In genomic region chr9:7844283-7844682, GRCh38 we compare ENCODE assay signal across 8 cellular contexts. TPM values are rescaled to one million over a fixed set of nuclear protein-coding genes. Genes with fewer than 3 reads are reported as not detected.
DNase-seq lines count a peak whose midpoint lies in the region; ATAC-seq, FAIRE-seq and TF ChIP-seq lines count a peak whose summit lies in the region.

No MANE protein-coding gene starts in this region.

- H3K4me1 Mint-ChIP-seq in chondrocyte (ENCODE audit: low read depth), result no peaks in the 10 kb centered on the region
- peaks cover 12 to 22% (median 13%) of the 10 kb centered on the region in 3 donors for H3K4me1 Mint-ChIP-seq in naive B cell

- FAIRE-seq in kidney (lab: Jason Lieb, UNC), result no peak

- H3K36me3 ChIP-seq in kidney (ENCODE audit: control insufficient read depth in 1 of 2, insufficient read depth in 2 of 2, low read length in 2 of 2), result no peaks in the 10 kb centered on the region

- H3K4me3 Mint-ChIP-seq in chondrocyte (ENCODE audit: unreplicated experiment) (no peak overlapping the region), naive B cell (no peak overlapping the region)

- H3K27ac Mint-ChIP-seq in chondrocyte (ENCODE audit: unreplicated experiment) (no peak overlapping the region), naive B cell (no peak overlapping the region)

- ATAC-seq in GM18505 (IDR thresholded peaks at IDR 0.05; ENCODE audit: unreplicated experiment), result peak; percentile 78
- peak; percentile 46 to 64 for ATAC-seq in naive B cell (ENCODE audit: low read depth in 2 of 2)

- H3K9ac ChIP-seq in kidney (ENCODE audit: low read length in 2 of 2), result no peak overlapping the region

- H3K9me3 Mint-ChIP-seq in chondrocyte (ENCODE audit: low read depth), result no peaks in the 10 kb centered on the region
- H3K9me3 Mint-ChIP-seq in naive B cell, result no peaks in the 10 kb centered on the region

- in situ Hi-C loops in KBM-7 (cut with MboI; ENCODE audit: low pct_unique_long_range_greater_than_20kb, low sequenced_read_pairs), result no loop called here

- TF ChIP-seq POLR2A in GM18505 (IDR thresholded peaks at IDR 0.05; ENCODE audit: borderline replicate concordance, extremely low read depth, insufficient read depth, insufficient read length), result no peak

- H3K4me1 ChIP-seq in kidney (ENCODE audit: control insufficient read depth in 1 of 2, insufficient read depth in 1 of 2, low read depth in 1 of 2, low read length in 2 of 2), result no peaks in the 10 kb centered on the region

- H3K27me3 Mint-ChIP-seq in chondrocyte (ENCODE audit: low read depth) (no peaks in the 10 kb centered on the region), naive B cell (no peaks in the 10 kb centered on the region)

- H3K9me3 ChIP-seq in kidney (ENCODE audit: control insufficient read depth in 1 of 2, low read length in 2 of 2), result no peaks in the 10 kb centered on the region

- H3K4me3 ChIP-seq in AG10803 (ENCODE audit: low read length) (no peak overlapping the region), kidney (ENCODE audit: low read length in 2 of 2) (no peak overlapping the region)

- TF ChIP-seq CTCF in AG10803 (conservative IDR thresholded peaks at IDR 0.05; ENCODE audit: low read length), result 0 out of 2 replicates have a peak, but pooled peaks have one; percentile 7
- TF ChIP-seq CTCF in chondrocyte (IDR thresholded peaks at IDR 0.05), result peak; percentile 72
- TF ChIP-seq CTCF in kidney (IDR thresholded peaks at IDR 0.05; ENCODE audit: borderline replicate concordance, extremely low read depth, insufficient read depth), result no peak

- DNase-seq in AG10803 (ENCODE audit: low read depth) (no peak), KBM-7 (peak; percentile 32), chondrocyte (ENCODE audit: low spot score) (no peak), naive B cell (peak; percentile 26), NCI-H1694 (lab: John Stamatoyannopoulos, UW) (no peak), kidney (no peak)
- no peak for DNase-seq in stimulated activated CD4-positive, alpha-beta T cell treated with anti-CD3 and anti-CD28 coated beads, Interleukin-12 subunit alpha, Interleukin-12 subunit beta, amount 100 ng/mL, for 4 hours

- H3K36me3 Mint-ChIP-seq in chondrocyte (ENCODE audit: low read depth), result no peaks in the 10 kb centered on the region
- H3K36me3 Mint-ChIP-seq in naive B cell, result no peaks in the 10 kb centered on the region

- intact Hi-C loops in kidney (cut with DNase I), result no loop called here

- no peak overlapping the region for H3K27ac ChIP-seq in kidney (ENCODE audit: low read depth in 2 of 2, low read length in 2 of 2)

RNA-seq across cellular contexts. Expression of gene DMAC1, which starts 44.7 kb away (rescaled TPM):
- 33.3 to 53.0 TPM (median 40.7 TPM) in 3 replicates for total RNA-seq in chondrocyte
- polyA plus RNA-seq in naive B cell (ENCODE audit: low read depth in 6 of 6), result 10 to 100 TPM; 22.0 to 68.0 (median 57.9) TPM
- total RNA-seq in kidney, result 54.9 TPM
- 159 TPM for polyA plus RNA-seq in kidney (ENCODE audit: insufficient read depth, low read depth, low replicate concordance)

Comparison
In these comparisons a context has a peak if more than half of its experiments do, and no peak if none do; other contexts are left out.
1. DNase-seq: peak in KBM-7 (single experiment) and naive B cell (single experiment); none in AG10803 (single experiment), chondrocyte (single experiment), stimulated activated CD4-positive, alpha-beta T cell treated with anti-CD3 and anti-CD28 coated beads, Interleukin-12 subunit alpha, Interleukin-12 subunit beta, amount 100 ng/mL, for 4 hours (single experiment), NCI-H1694 (single experiment) and kidney (single experiment).